In the genomic region with DNA sequence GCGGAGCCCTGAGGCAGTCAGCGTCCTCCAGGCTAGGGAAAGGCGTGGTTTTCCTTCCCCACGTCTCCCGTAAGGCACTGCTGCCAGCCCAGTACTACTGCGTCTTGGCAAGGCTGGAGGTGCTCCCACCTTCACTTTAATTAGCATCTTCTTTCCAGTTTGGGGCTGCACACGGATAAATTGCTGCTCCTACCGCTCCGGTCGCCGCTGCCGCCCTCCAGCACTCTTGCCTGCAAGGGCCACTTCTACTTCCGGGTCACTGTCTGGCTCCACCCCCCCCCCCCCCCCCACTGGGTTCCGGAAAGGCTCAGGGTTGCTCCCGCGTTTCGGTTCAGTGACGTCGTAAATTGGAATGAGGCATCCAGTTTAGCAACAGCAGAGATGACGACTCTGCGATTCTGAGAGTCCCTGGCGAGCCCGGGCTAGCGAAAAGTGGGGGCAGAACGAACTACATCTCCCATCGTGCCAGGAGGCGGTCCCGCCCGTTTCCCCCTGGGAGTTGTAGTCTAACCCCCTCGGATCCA, we compare ENCODE assay signal across 8 cellular contexts. TPM values are rescaled to one million over a fixed set of nuclear protein-coding genes. Genes with fewer than 3 reads are reported as not detected.
DNase-seq lines count a peak whose midpoint lies in the region; FAIRE-seq and TF ChIP-seq lines count a peak whose summit lies in the region.

TSS of gene NEDD8 (minus strand) at position 247 of the 524 bp plus-strand sequence. CDS start at position 147, 100 bp downstream.

- TF ChIP-seq CTCF in HFF-Myc (IDR thresholded peaks at IDR 0.05; ENCODE audit: low read depth, low read length, missing control alignments) (no peak), neutrophil (IDR thresholded peaks at IDR 0.05) (no peak), subcutaneous adipose tissue (IDR thresholded peaks at IDR 0.05; ENCODE audit: low read depth) (no peak)

- peak within 1 kb of the TSS; percentile 92 for H3K4me3 ChIP-seq in HFF-Myc (replicated peaks; ENCODE audit: low read depth, low read length)
- peak within 1 kb of the TSS; percentile 74 to 91 for H3K4me3 ChIP-seq in neutrophil (ENCODE audit: low read depth in 1 of 2, low read length in 1 of 2)

- in situ Hi-C loops in SK-MEL-5 (cut with HindIII; ENCODE audit: low pct_unique_long_range_greater_than_20kb, low sequenced_read_pairs), result no loop called here

- H3K9me3 ChIP-seq in neutrophil, result no peaks in the 10 kb centered on the region

- peaks cover 38% of the 10 kb centered on the region for H3K36me3 ChIP-seq in neutrophil

- no peak for FAIRE-seq in frontal cortex (lab: Jason Lieb, UNC)

- H3K4me1 ChIP-seq in neutrophil (ENCODE audit: control insufficient read depth in 1 of 2, insufficient read depth in 1 of 2, low read depth in 1 of 2, low read length in 1 of 2), result peaks cover 31 to 39% of the 10 kb centered on the region in 2 experiments

- DNase-seq in GF-D8 (lab: John Stamatoyannopoulos, UW), result peak; percentile 89
- DNase-seq in HFF-Myc (ENCODE audit: extremely low read depth, low read depth), result peak; percentile 86
- DNase-seq in NAMALWA (ENCODE audit: low spot score), result peak; percentile 90
- DNase-seq in SK-MEL-5 (ENCODE audit: low read depth, low spot score), result peak; percentile 91
- peak; percentile 93 for DNase-seq in activated naive CD4-positive, alpha-beta T cell treated with Interleukin-2 at 50 U/mL for 16 hours
- peak; percentile 72 to 84 for DNase-seq in frontal cortex (ENCODE audit: low spot score in 2 of 2)

- peak within 1 kb of the TSS; percentile 98 for H3K27ac ChIP-seq in neutrophil

- H3K27me3 ChIP-seq in neutrophil, result no peaks in the 10 kb centered on the region

RNA-seq across cellular contexts. Expression of gene NEDD8, which starts in this region (rescaled TPM):
- total RNA-seq in SK-MEL-5 (2014; rRNA removed; shearing (Covaris generic)), result 249 and 263 TPM in 2 replicates
- 122 and 190 TPM in 2 replicates for polyA plus RNA-seq in SK-MEL-5 (2015; cell fraction: cytosol; rRNA removed)
- 18.8 and 40.5 TPM in 2 replicates for polyA plus RNA-seq in SK-MEL-5 (2015; cell fraction: nucleus; rRNA removed)
- total RNA-seq in frontal cortex (62.8 TPM), subcutaneous adipose tissue (100 to 1,000 TPM; 106 to 156 (median 122) TPM)

Comparison
In these comparisons a context has a peak if more than half of its experiments do, and no peak if none do; other contexts are left out.
1. Peak in every context shown above with its lines: DNase-seq, H3K4me3 ChIP-seq and H3K27ac ChIP-seq.